Comparison of ENCODE assay signal across 8 cellular contexts in the genomic region with DNA sequence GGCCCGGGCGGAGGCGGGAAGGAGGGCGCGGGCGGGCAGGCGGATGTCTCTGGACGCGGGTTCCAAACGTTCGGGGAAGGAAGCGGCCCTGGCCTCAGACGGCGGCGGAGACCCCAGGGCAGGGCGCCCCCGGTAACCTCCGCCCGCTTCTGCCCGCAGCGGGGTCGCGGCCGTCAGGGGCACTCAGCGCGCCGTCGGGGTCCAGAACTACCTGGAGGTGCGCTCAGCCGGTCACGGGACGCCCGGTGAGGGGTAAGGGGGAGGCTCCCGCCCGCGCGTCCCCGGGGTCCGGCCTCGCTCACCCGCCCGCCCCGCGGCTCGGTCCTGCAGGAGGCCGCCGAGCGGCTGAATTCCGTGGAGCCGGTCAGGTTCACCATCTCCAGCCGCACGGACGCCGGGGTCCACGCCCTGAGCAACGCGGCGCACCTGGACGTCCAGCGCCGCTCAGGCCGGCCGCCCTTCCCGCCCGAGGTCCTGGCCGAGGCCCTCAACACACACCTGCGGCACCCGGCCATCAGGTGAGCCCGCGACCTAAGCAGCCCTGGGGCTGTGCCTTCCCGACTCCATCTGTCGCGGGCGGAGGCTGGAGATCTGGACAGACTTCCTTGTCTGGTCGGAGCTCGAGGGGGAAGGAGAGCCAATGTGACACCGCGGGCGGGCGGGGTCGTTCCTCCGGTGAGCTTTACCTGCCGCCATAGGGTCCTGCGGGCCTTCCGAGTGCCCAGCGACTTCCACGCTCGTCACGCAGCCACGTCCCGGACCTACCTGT. TPM values are rescaled to one million over a fixed set of nuclear protein-coding genes. Genes with fewer than 3 reads are reported as not detected.
DNase-seq lines count a peak whose midpoint lies in the region; ATAC-seq and TF ChIP-seq lines count a peak whose summit lies in the region.

No MANE protein-coding gene starts in this region.

- H3K4me1 ChIP-seq in GM23338 (ENCODE audit: insufficient read depth) (peaks cover 7% of the 10 kb centered on the region; the same call in 1 of the 2 replicates), endodermal cell (ENCODE audit: control insufficient read depth, insufficient read depth, low read length) (peaks cover 20% of the 10 kb centered on the region)

- peaks cover 20% of the 10 kb centered on the region for H3K36me3 Mint-ChIP-seq in GM23338 (ENCODE audit: low read depth)
- H3K36me3 Mint-ChIP-seq in endodermal cell (ENCODE audit: low read depth) = peaks cover 9% of the 10 kb centered on the region
- H3K36me3 Mint-ChIP-seq in naive thymus-derived CD8-positive, alpha-beta T cell = peaks cover 0 to 11% (median 1%) of the 10 kb centered on the region in 3 donors

- H3K27ac ChIP-seq in GM23338 (ENCODE audit: low read depth) (no peak overlapping the region), SK-N-MC (peak overlapping the region; percentile 51), endodermal cell (ENCODE audit: low read depth, low read length) (no peak overlapping the region)

- H3K4me3 ChIP-seq in GM23338 = peak overlapping the region; percentile 90
- peak overlapping the region; percentile 85 for H3K4me3 ChIP-seq in SK-N-MC
- H3K4me3 ChIP-seq in endodermal cell (ENCODE audit: low read length) = peak overlapping the region; percentile 79

- H3K27me3 Mint-ChIP-seq in GM23338 (ENCODE audit: insufficient read depth, low read depth, poor library complexity) (peaks cover 20% of the 10 kb centered on the region), endodermal cell (ENCODE audit: insufficient read depth) (no peaks in the 10 kb centered on the region)
- no peaks in the 10 kb centered on the region for H3K27me3 Mint-ChIP-seq in naive thymus-derived CD8-positive, alpha-beta T cell

- peak; percentile 2 for ATAC-seq in GM23338
- ATAC-seq in naive thymus-derived CD8-positive, alpha-beta T cell = no peak
- no peak for ATAC-seq in HG02642 (IDR thresholded peaks at IDR 0.05; ENCODE audit: poor library complexity, unreplicated experiment)
- no peak for ATAC-seq in GM18520 (IDR thresholded peaks at IDR 0.05; ENCODE audit: unreplicated experiment)

- H3K27ac Mint-ChIP-seq in GM23338 (no peak overlapping the region; the same call in 1 of the 2 replicates), endodermal cell (no peak overlapping the region)
- peak overlapping the region in 8 of 10 donors; percentile 40 to 93 (median 90) for H3K27ac Mint-ChIP-seq in naive thymus-derived CD8-positive, alpha-beta T cell

- H3K4me2 ChIP-seq in GM23338 = peak overlapping the region; percentile 90

- H3K27me3 ChIP-seq in GM23338 (ENCODE audit: insufficient read depth) (no peaks in the 10 kb centered on the region), endodermal cell (ENCODE audit: control insufficient read depth, insufficient read depth, low read length, poor library complexity, severe bottlenecking) (no peaks in the 10 kb centered on the region)

- no peaks in the 10 kb centered on the region for H3K9me3 ChIP-seq in SK-N-MC (ENCODE audit: low read depth, low read length)
- no peaks in the 10 kb centered on the region for H3K9me3 ChIP-seq in endodermal cell (ENCODE audit: control insufficient read depth, low read length)

- peak overlapping the region; percentile 79 for H3K9ac ChIP-seq in SK-N-MC (ENCODE audit: insufficient read length)
- H3K9ac ChIP-seq in endodermal cell (ENCODE audit: extremely low read depth, low read length, poor library complexity, severe bottlenecking) = peak overlapping the region; percentile 64

- TF ChIP-seq CTCF in GM23338 (conservative IDR thresholded peaks at IDR 0.05; ENCODE audit: low read depth in 2 of 2) (no peak), endodermal cell (conservative IDR thresholded peaks at IDR 0.05) (no peak)

- no peak overlapping the region for H2AFZ ChIP-seq in GM23338

- H3K4me3 Mint-ChIP-seq in GM23338 = peak overlapping the region; percentile 78
- H3K4me3 Mint-ChIP-seq in endodermal cell = peak overlapping the region; percentile 67
- peak overlapping the region; percentile 78 to 93 (median 82) for H3K4me3 Mint-ChIP-seq in naive thymus-derived CD8-positive, alpha-beta T cell

- peak; percentile 46 for DNase-seq in DMS53 treated with DMSO at 0.1 percent for 48 hours (lab: John Stamatoyannopoulos, UW; ENCODE audit: unreplicated experiment)
- DNase-seq in GM23338 (ENCODE audit: low spot score) = peak; percentile 63
- no peak for DNase-seq in SK-N-MC (ENCODE audit: low read depth, low spot score)
- DNase-seq in endodermal cell = peak; percentile 81
- DNase-seq in naive thymus-derived CD8-positive, alpha-beta T cell = no peak
- no peak for DNase-seq in hepatic stellate cell (ENCODE audit: low spot score)

- POLR2A ChIA-PET in naive thymus-derived CD8-positive, alpha-beta T cell (lab: Charles Lee) = interaction anchor here (0.9 to 2.1 kb wide), 3 partner anchors 17 to 63 kb away, joined by 3 to 6 read pairs (median 3); no protein-coding TSS in a partner anchor

- peaks cover 8% of the 10 kb centered on the region; the same call in 1 of the 2 replicates for H3K36me3 ChIP-seq in GM23338 (ENCODE audit: insufficient read depth)
- H3K36me3 ChIP-seq in SK-N-MC (ENCODE audit: insufficient read depth, low read length) = peaks cover 28% of the 10 kb centered on the region; the same call in 1 of the 2 replicates
- H3K36me3 ChIP-seq in endodermal cell (ENCODE audit: control insufficient read depth, insufficient read depth, low read length) = peaks cover 23% of the 10 kb centered on the region

- H3K9me3 Mint-ChIP-seq in GM23338 (no peaks in the 10 kb centered on the region), endodermal cell (no peaks in the 10 kb centered on the region)
- no peaks in the 10 kb centered on the region for H3K9me3 Mint-ChIP-seq in naive thymus-derived CD8-positive, alpha-beta T cell

- peaks cover 20% of the 10 kb centered on the region; the same call in 2 of the 3 replicates for H3K4me1 Mint-ChIP-seq in GM23338
- H3K4me1 Mint-ChIP-seq in endodermal cell = peaks cover 15% of the 10 kb centered on the region
- peaks cover 8 to 27% (median 22%) of the 10 kb centered on the region in 4 donors for H3K4me1 Mint-ChIP-seq in naive thymus-derived CD8-positive, alpha-beta T cell

- no peaks in the 10 kb centered on the region for H3K9me2 ChIP-seq in GM23338 (ENCODE audit: insufficient read depth)

- H4K20me1 ChIP-seq in GM23338 (replicated peaks; ENCODE audit: insufficient read depth) = peaks cover 3% of the 10 kb centered on the region; the same call in 1 of the 2 replicates

- 2 to 7% methylated on average over 44 to 91 of the region's 91 CpGs for WGBS in endodermal cell (ENCODE audit: insufficient coverage in 1 of 2, insufficient read length in 1 of 2), 2 experiments

- peaks cover 11% of the 10 kb centered on the region; the same call in 1 of the 2 replicates for H3F3A ChIP-seq in GM23338 (replicated peaks; ENCODE audit: low read depth)

- peaks cover 5% of the 10 kb centered on the region; the same call in 1 of the 2 replicates for H3K79me2 ChIP-seq in GM23338 (replicated peaks; ENCODE audit: insufficient read depth)

TF ChIP-seq in GM23338, 12 proteins besides CTCF, POLR2A, EP300 and RAD21 (continues in another document):
- no peak for TF ChIP-seq CREB1 (CRISPR knock-in tag; IDR thresholded peaks at IDR 0.05; ENCODE audit: low read depth)
- TF ChIP-seq EZH2phosphoT487 (IDR thresholded peaks at IDR 0.05; ENCODE audit: unreplicated experiment) = no peak

RNA-seq across cellular contexts. Expression of a gene that starts 0.5 kb away (rescaled TPM):
- total RNA-seq in GM23338 (2014; rRNA removed; shearing (Covaris generic)) = 49.9 and 55.8 TPM in 2 replicates
- 41.5 and 43.9 TPM in 2 replicates for polyA plus RNA-seq in GM23338 (2016; fragmentation: Nextera tagmentation; extraction: Ambion mirVana)
- 10 to 100 TPM; 21.7 to 23.8 TPM for total RNA-seq in endodermal cell
- polyA plus RNA-seq in endodermal cell (2013, experiment 1 of 2) = 18.6 TPM
- 18.3 TPM for polyA plus RNA-seq in endodermal cell (2013, experiment 2 of 2)
- total RNA-seq in naive thymus-derived CD8-positive, alpha-beta T cell = 10 to 100 TPM; 19.6 to 23.4 TPM
- polyA plus RNA-seq in naive thymus-derived CD8-positive, alpha-beta T cell = 10 to 100 TPM; 14.5 to 18.2 (median 17.7) TPM

RNA-seq across cellular contexts. Expression of a gene that starts 1.2 kb away (rescaled TPM):
- total RNA-seq in GM23338 (2014; rRNA removed; shearing (Covaris generic)) = 27.7 and 31.9 TPM in 2 replicates
- 6.4 and 8.1 TPM in 2 replicates for polyA plus RNA-seq in GM23338 (2016; fragmentation: Nextera tagmentation; extraction: Ambion mirVana)
- 10 to 100 TPM; 36.8 to 43.5 TPM for total RNA-seq in endodermal cell
- 82.9 TPM for polyA plus RNA-seq in endodermal cell (2013, experiment 1 of 2)
- 63.3 TPM for polyA plus RNA-seq in endodermal cell (2013, experiment 2 of 2)
- 10 to 100 TPM; 65.3 to 69.1 TPM for total RNA-seq in naive thymus-derived CD8-positive, alpha-beta T cell
- polyA plus RNA-seq in naive thymus-derived CD8-positive, alpha-beta T cell = 1 to 10 TPM; 2.0 to 6.7 (median 3.5) TPM

RNA-seq across cellular contexts. Expression of a gene that starts 15.5 kb away (rescaled TPM):
- 140 and 161 TPM in 2 replicates for total RNA-seq in GM23338 (2014; rRNA removed; shearing (Covaris generic))
- 102 and 110 TPM in 2 replicates for polyA plus RNA-seq in GM23338 (2016; fragmentation: Nextera tagmentation; extraction: Ambion mirVana)
- 100 to 1,000 TPM; 146 to 153 TPM for total RNA-seq in endodermal cell
- polyA plus RNA-seq in endodermal cell (2013, experiment 1 of 2) = 107 TPM
- polyA plus RNA-seq in endodermal cell (2013, experiment 2 of 2) = 92.4 TPM
- 100 to 1,000 TPM; 171 to 174 TPM for total RNA-seq in naive thymus-derived CD8-positive, alpha-beta T cell
- 10 to 100 TPM; 51.7 to 65.1 (median 59.9) TPM for polyA plus RNA-seq in naive thymus-derived CD8-positive, alpha-beta T cell

RNA-seq across cellular contexts. Expression of a gene that starts 15.7 kb away (rescaled TPM):
- total RNA-seq in GM23338 (2014; rRNA removed; shearing (Covaris generic)) = 12.9 and 13.5 TPM in 2 replicates
- 8.1 and 8.2 TPM in 2 replicates for polyA plus RNA-seq in GM23338 (2016; fragmentation: Nextera tagmentation; extraction: Ambion mirVana)
- 10 to 100 TPM; 12.0 to 13.6 TPM for total RNA-seq in endodermal cell
- polyA plus RNA-seq in endodermal cell (2013, experiment 1 of 2) = 12.8 TPM
- 11.3 TPM for polyA plus RNA-seq in endodermal cell (2013, experiment 2 of 2)
- 10 to 100 TPM; 25.5 to 25.9 TPM for total RNA-seq in naive thymus-derived CD8-positive, alpha-beta T cell
- polyA plus RNA-seq in naive thymus-derived CD8-positive, alpha-beta T cell = 10 to 100 TPM in 2 of 3 donors, 1 to 10 TPM in 1; 9.3 to 19.9 (median 11.6) TPM

RNA-seq across cellular contexts. Expression of a gene that starts 22.1 kb away (rescaled TPM):
- total RNA-seq in GM23338 (2014; rRNA removed; shearing (Covaris generic)) = 0.14 TPM in 1 of 2 replicates, not detected in the other
- polyA plus RNA-seq in GM23338 (2016; fragmentation: Nextera tagmentation; extraction: Ambion mirVana) = 0.12 TPM in 1 of 2 replicates, not detected in the other
- under 1 TPM; 0.09 to 0.35 TPM for total RNA-seq in endodermal cell
- polyA plus RNA-seq in endodermal cell (2013, experiment 1 of 2) = 0.21 TPM
- 0.21 TPM for polyA plus RNA-seq in endodermal cell (2013, experiment 2 of 2)
- total RNA-seq in naive thymus-derived CD8-positive, alpha-beta T cell = 1 to 10 TPM; 2.7 to 3.0 TPM
- polyA plus RNA-seq in naive thymus-derived CD8-positive, alpha-beta T cell = under 1 TPM in 1 of 3 donors, not detected in 2; 0.10 TPM

Comparison
In these comparisons a context has a peak if more than half of its experiments do, and no peak if none do; other contexts are left out.
1. DNase-seq: peak in DMS53 treated with DMSO at 0.1 percent for 48 hours (single experiment), GM23338 (single experiment) and endodermal cell (single experiment); none in SK-N-MC (single experiment), naive thymus-derived CD8-positive, alpha-beta T cell (0 of 10) and hepatic stellate cell (single experiment).
2. H3K27ac Mint-ChIP-seq: peak in naive thymus-derived CD8-positive, alpha-beta T cell (8 of 10); none in GM23338 (single experiment) and endodermal cell (single experiment).
3. Peak in every context shown above with its lines, with median percentiles within 50 percentile points of each other: H3K4me3 ChIP-seq and H3K4me3 Mint-ChIP-seq.